ENCODE assay signal across 8 cellular contexts in genomic region chr22:31829505-31829904, GRCh38.
DNase-seq lines count a peak whose midpoint lies in the region; ATAC-seq and TF ChIP-seq lines count a peak whose summit lies in the region.

No MANE protein-coding gene starts in this region.

- H3K4me3 Mint-ChIP-seq in T-helper 17 cell: no peak overlapping the region
- no peak overlapping the region for H3K4me3 Mint-ChIP-seq in progenitor cell of endocrine pancreas (ENCODE audit: low read depth)

- H3K36me3 Mint-ChIP-seq in T-helper 17 cell (ENCODE audit: low read depth) (peaks cover 15% of the 10 kb centered on the region), progenitor cell of endocrine pancreas (ENCODE audit: insufficient read depth) (peaks cover 18% of the 10 kb centered on the region)

- H3K9me3 Mint-ChIP-seq in progenitor cell of endocrine pancreas (ENCODE audit: low read depth): no peaks in the 10 kb centered on the region

- ATAC-seq in T-helper 17 cell: no peak

- TF ChIP-seq CTCF in progenitor cell of endocrine pancreas (IDR thresholded peaks at IDR 0.05; ENCODE audit: unreplicated experiment): no peak

- peaks cover 5% of the 10 kb centered on the region for H3K4me1 Mint-ChIP-seq in T-helper 17 cell
- no peaks in the 10 kb centered on the region for H3K4me1 Mint-ChIP-seq in progenitor cell of endocrine pancreas (ENCODE audit: low read depth)

- H3K27ac Mint-ChIP-seq in T-helper 17 cell: peak overlapping the region; percentile 82
- H3K27ac Mint-ChIP-seq in progenitor cell of endocrine pancreas: no peak overlapping the region

- peak; percentile 57 for DNase-seq in activated naive CD4-positive, alpha-beta T cell treated with Interleukin-2 at 50 U/mL for 16 hours
- no peak for DNase-seq in activated naive CD4-positive, alpha-beta T cell (lab: John Stamatoyannopoulos, UW)
- DNase-seq in T-helper 17 cell: no peak
- peak; percentile 27 to 88 for DNase-seq in dermis microvascular lymphatic vessel endothelial cell (ENCODE audit: low read depth in 2 of 2)
- DNase-seq in stimulated activated CD4-positive, alpha-beta T cell treated with anti-CD3 and anti-CD28 coated beads, Interleukin-12 subunit alpha, Interleukin-12 subunit beta, amount 100 ng/mL, for 4 hours: peak; percentile 31
- DNase-seq in GM19238 (ENCODE audit: insufficient read length, low spot score): no peak
- DNase-seq in NCI-H1105 treated with DMSO at 0.1 percent for 48 hours (lab: John Stamatoyannopoulos, UW): no peak
- no peak for DNase-seq in progenitor cell of endocrine pancreas (ENCODE audit: low spot score, unreplicated experiment)

- no peaks in the 10 kb centered on the region for H3K9me3 ChIP-seq in T-helper 17 cell (ENCODE audit: control insufficient read depth, low read length, poor library complexity, severe bottlenecking)

- no peaks in the 10 kb centered on the region for H3K27me3 Mint-ChIP-seq in T-helper 17 cell
- H3K27me3 Mint-ChIP-seq in progenitor cell of endocrine pancreas: no peaks in the 10 kb centered on the region

Comparison
In these comparisons a context has a peak if more than half of its experiments do, and no peak if none do; other contexts are left out.
1. DNase-seq: peak in activated naive CD4-positive, alpha-beta T cell treated with Interleukin-2 at 50 U/mL for 16 hours (single experiment), dermis microvascular lymphatic vessel endothelial cell (2 of 2) and stimulated activated CD4-positive, alpha-beta T cell treated with anti-CD3 and anti-CD28 coated beads, Interleukin-12 subunit alpha, Interleukin-12 subunit beta, amount 100 ng/mL, for 4 hours (single experiment); none in activated naive CD4-positive, alpha-beta T cell (0 of 4), T-helper 17 cell (0 of 3), GM19238 (single experiment), NCI-H1105 treated with DMSO at 0.1 percent for 48 hours (single experiment) and progenitor cell of endocrine pancreas (single experiment).